ENCODE assay signal across 19 cellular contexts in genomic region chr5:154386952-154387629, GRCh38. TPM values are rescaled to one million over a fixed set of nuclear protein-coding genes. Genes with fewer than 3 reads are reported as not detected.
DNase-seq lines count a peak whose midpoint lies in the region; ATAC-seq, FAIRE-seq and TF ChIP-seq lines count a peak whose summit lies in the region.
"Had no signal": no experiment of that assay in that cellular context is flagged by ENCODE, and none has a peak within 500 bp of the region (broad histone marks: within the 10 kb centered on the region; RNA-seq: fewer than 3 reads in every experiment).

No MANE protein-coding gene starts in this region.

- H3K27ac ChIP-seq in HepG2 (ENCODE audit: extremely low read length, insufficient read depth, low read length) (peak overlapping the region; percentile 73), pancreas (peak overlapping the region in 2 of 4 donors; percentile 33 to 46)
- H3K27ac ChIP-seq: BLaER1 treated with 17β-estradiol and CSF1 and Interleukin-3, amounts not matched to agents 10 nM and 100 nM; PC-9 had no signal

- H3K27me3 ChIP-seq in HepG2 (ENCODE audit: control insufficient read depth in 1 of 2, insufficient read depth in 2 of 2, low read length in 2 of 2), result no peaks in the 10 kb centered on the region
- no peaks in the 10 kb centered on the region for H3K27me3 ChIP-seq in pancreas
- H3K27me3 ChIP-seq: BLaER1 treated with 17β-estradiol and CSF1 and Interleukin-3, amounts not matched to agents 10 nM and 100 nM had no signal

- H3K27ac Mint-ChIP-seq in activated naive CD8-positive, alpha-beta T cell treated with anti-CD3 and anti-CD28 coated beads for 36 hours, result no peak overlapping the region

- intact Hi-C loops in HepG2 (cut with micrococcal nuclease; ENCODE audit: unreplicated experiment), result loop anchor here (2.0 to 5.0 kb wide), 2 partner anchors 20 to 35 kb away; no protein-coding TSS in a partner anchor
- intact Hi-C loops in pancreas (cut with DNase I), result no loop called here

- H3K9me3 ChIP-seq in HepG2 (ENCODE audit: low read length) (no peaks in the 10 kb centered on the region), pancreas (no peaks in the 10 kb centered on the region)

- TF ChIP-seq CTCF in HepG2 (CRISPR knock-in tag; IDR thresholded peaks at IDR 0.05) (no peak), pancreas (IDR thresholded peaks at IDR 0.05) (no peak)

- DNase-seq in Caki2 (ENCODE audit: low read depth) (peak; percentile 39), glomerular visceral epithelial cell (ENCODE audit: extremely low spot score) (peak; percentile 29), HepG2 (ENCODE audit: low spot score) (peak; percentile 54), pancreas (no peak)
- no peak for DNase-seq in activated naive CD8-positive, alpha-beta T cell treated with anti-CD3 and anti-CD28 coated beads for 36 hours
- DNase-seq in activated effector memory CD4-positive, alpha-beta T cell treated with Interleukin-2 at 50 U/mL for 16 hours, result no peak
- DNase-seq: CD8-positive, alpha-beta memory T cell; DMS79 treated with DMSO at 0.1 percent for 48 hours; GOT3; KG1; NCI-H1436 treated with DMSO at 0.1 percent for 48 hours; NCI-H2029 treated with DMSO at 0.1 percent for 48 hours; NCI-H2171 treated with DMSO at 0.1 percent for 48 hours; NCI-H748 treated with DMSO at 0.1 percent for 48 hours; PC-9 had no signal

- peaks cover 7% of the 10 kb centered on the region for H3K36me3 Mint-ChIP-seq in activated naive CD8-positive, alpha-beta T cell treated with anti-CD3 and anti-CD28 coated beads for 36 hours

- FAIRE-seq in HepG2 (lab: Jason Lieb, UNC), result peak; percentile 84
- no peak for FAIRE-seq in pancreas (lab: Jason Lieb, UNC)
- FAIRE-seq: A204.1, GM12892 had no signal

- H3K4me1 ChIP-seq in HepG2 (ENCODE audit: insufficient read depth, low read length), result peaks cover 45% of the 10 kb centered on the region
- H3K4me1 ChIP-seq in pancreas, result peaks cover 0 to 4% (median 3%) of the 10 kb centered on the region in 3 donors

- peak overlapping the region in 2 of 3 experiments; percentile 19 to 51; a peak in 3 of 6 replicates for H3K4me3 ChIP-seq in HepG2 (replicated peaks in 1 of 3; ENCODE audit: insufficient read depth in 1 of 3, low read depth in 2 of 3, low read length in 3 of 3)
- H3K4me3 ChIP-seq in pancreas, result no peak overlapping the region
- H3K4me3 ChIP-seq: BLaER1 treated with 17β-estradiol and CSF1 and Interleukin-3, amounts not matched to agents 10 nM and 100 nM; PC-9 had no signal

- H3K9ac ChIP-seq in HepG2 (ENCODE audit: insufficient read depth, low read depth, low read length), result peak overlapping the region; percentile 26; the same call in 1 of the 2 replicates
- H3K9ac ChIP-seq: BLaER1 treated with 17β-estradiol and CSF1 and Interleukin-3, amounts not matched to agents 10 nM and 100 nM had no signal

- H3K4me1 Mint-ChIP-seq in activated naive CD8-positive, alpha-beta T cell treated with anti-CD3 and anti-CD28 coated beads for 36 hours, result peaks cover 2% of the 10 kb centered on the region

- POLR2A ChIA-PET in HepG2 (lab: Yijun Ruan, JAX), result interaction anchor here (0.7 to 1.1 kb wide), 4 partner anchors 21 to 348 kb away, joined by 3 to 5 read pairs (median 4); partner anchors contain the start of genes FAM114A2 and MFAP3

- TF ChIP-seq POLR2A in HepG2 (IDR thresholded peaks at IDR 0.05; ENCODE audit: insufficient read depth in 1 of 2, low read depth in 2 of 2, low read length in 2 of 2), result no peak

- H3K9me3 Mint-ChIP-seq in activated naive CD8-positive, alpha-beta T cell treated with anti-CD3 and anti-CD28 coated beads for 36 hours, result peaks cover 1% of the 10 kb centered on the region
- H3K9me3 Mint-ChIP-seq: CD8-positive, alpha-beta memory T cell had no signal

- peak overlapping the region; percentile 1 for H2AFZ ChIP-seq in HepG2 (ENCODE audit: low read length)
- H2AFZ ChIP-seq: PC-9 had no signal

- H3K4me2 ChIP-seq in HepG2 (ENCODE audit: low read depth, low read length), result peak overlapping the region; percentile 78
- H3K4me2 ChIP-seq: BLaER1 treated with 17β-estradiol and CSF1 and Interleukin-3, amounts not matched to agents 10 nM and 100 nM; PC-9 had no signal

- no peak overlapping the region for H3K4me3 Mint-ChIP-seq in activated naive CD8-positive, alpha-beta T cell treated with anti-CD3 and anti-CD28 coated beads for 36 hours
- H3K4me3 Mint-ChIP-seq: CD8-positive, alpha-beta memory T cell had no signal

- H3K36me3 ChIP-seq in HepG2 (replicated peaks in 1 of 2; ENCODE audit: control insufficient read depth in 1 of 2, insufficient read depth in 2 of 2, low read length in 2 of 2) (0 out of 5 replicates have a peak, but pooled peaks cover 0 to 1% of the 10 kb centered on the region in 2 experiments), pancreas (no peaks in the 10 kb centered on the region)

- no TSS peak for BruUV-seq in HepG2 (replicated peaks; lab: Mats Ljungman, UMichigan)

- WGBS in HepG2 (ENCODE audit: low lambda C conversion rate), result 10% methylated on average over 6 of the region's 6 CpGs
- 47 to 49% methylated on average over 6 of the region's 6 CpGs for WGBS in pancreas, 2 donors

- TF ChIP-seq EP300 in HepG2 (IDR thresholded peaks at IDR 0.05; ENCODE audit: low read depth in 2 of 2, low read length in 2 of 2) (no peak; a peak in 1 of 4 replicates), HepG2 (CRISPR knock-in tag; IDR thresholded peaks at IDR 0.05; ENCODE audit: borderline replicate concordance) (no peak)

- H4K20me1 ChIP-seq in HepG2 (ENCODE audit: insufficient read depth, low read length), result no peaks in the 10 kb centered on the region
- H4K20me1 ChIP-seq: BLaER1 treated with 17β-estradiol and CSF1 and Interleukin-3, amounts not matched to agents 10 nM and 100 nM had no signal

- peak; percentile 86 for ATAC-seq in HepG2
- peak; percentile 49 to 78 (median 68) for ATAC-seq in pancreas
- ATAC-seq in HG03025 (IDR thresholded peaks at IDR 0.05; ENCODE audit: low FRiP score, unreplicated experiment), result no peak

- no peak for TF ChIP-seq RAD21 in HepG2 (CRISPR knock-in tag; IDR thresholded peaks at IDR 0.05)

- CTCF ChIA-PET in HepG2 (lab: Yijun Ruan, JAX; ENCODE audit: low intra/inter-chr PET ratio, low total read pairs), result no interaction called here

- in situ Hi-C loops in Caki2 (cut with HindIII; ENCODE audit: low pct_unique_long_range_greater_than_20kb, low sequenced_read_pairs) (no loop called here), HepG2 (cut with HindIII; ENCODE audit: extremely low pct_ligation_motif_present, low pct_unique_long_range_greater_than_20kb) (no loop called here)

- no peaks in the 10 kb centered on the region for H3K79me2 ChIP-seq in HepG2 (ENCODE audit: insufficient read depth, low read length)

- H3K27me3 Mint-ChIP-seq in activated naive CD8-positive, alpha-beta T cell treated with anti-CD3 and anti-CD28 coated beads for 36 hours, result no peaks in the 10 kb centered on the region

TF ChIP-seq in HepG2, 621 proteins besides CTCF, POLR2A, EP300 and RAD21 (continues in another document):
- TF ChIP-seq ZNF781 (CRISPR knock-in tag; IDR thresholded peaks at IDR 0.05; ENCODE audit: borderline replicate concordance, not compliant biosample characterization), result no peak

RNA-seq across cellular contexts. Expression of gene SAP30L, which starts 58.7 kb away (rescaled TPM):
- total RNA-seq in Caki2 (2014; rRNA removed; shearing (Covaris generic); ENCODE audit: low replicate concordance), result 9.7 and 50.7 TPM in 2 replicates
- total RNA-seq in HepG2 (2016; rRNA removed; fragmentation: Illumina TruSeq; extraction: Trizol), result 35.1 and 37.2 TPM in 2 replicates
- total RNA-seq in HepG2 (2016; cell fraction: cytosol; rRNA removed; fragmentation: Illumina TruSeq; extraction: Trizol; ENCODE audit: low read depth), result 43.5 and 52.9 TPM in 2 replicates
- 29.8 and 32.1 TPM in 2 replicates for total RNA-seq in HepG2 (2016; cell fraction: insoluble cytoplasmic fraction; rRNA removed; fragmentation: Illumina TruSeq; extraction: Trizol)
- 68.1 and 69.8 TPM in 2 replicates for total RNA-seq in HepG2 (2016; cell fraction: membrane; rRNA removed; fragmentation: Illumina TruSeq; extraction: Trizol)
- 18.6 and 21.2 TPM in 2 replicates for total RNA-seq in HepG2 (2016; cell fraction: nucleus; rRNA removed; fragmentation: Illumina TruSeq; extraction: Trizol)
- polyA plus RNA-seq in HepG2 (2011; rRNA removed), result 22.7 and 27.9 TPM in 2 replicates
- polyA plus RNA-seq in HepG2 (2011; cell fraction: cytosol; rRNA removed), result 13.3 and 17.8 TPM in 2 replicates
- polyA plus RNA-seq in HepG2 (2011; cell fraction: nucleus; rRNA removed), result 11.4 and 19.9 TPM in 2 replicates
- polyA plus RNA-seq in HepG2 (2012), result 25.2 and 38.3 TPM in 2 replicates
- polyA plus RNA-seq in HepG2 (2016; cell fraction: cytosol; fragmentation: Illumina TruSeq; extraction: Trizol; ENCODE audit: low read depth), result 53.9 and 56.6 TPM in 2 replicates
- polyA plus RNA-seq in HepG2 (2016; cell fraction: insoluble cytoplasmic fraction; fragmentation: Illumina TruSeq; extraction: Trizol; ENCODE audit: low read depth), result 37.5 and 38.4 TPM in 2 replicates
- 62.1 and 69.0 TPM in 2 replicates for polyA plus RNA-seq in HepG2 (2016; cell fraction: membrane; fragmentation: Illumina TruSeq; extraction: Trizol; ENCODE audit: low read depth)
- 35.7 and 47.1 TPM in 2 replicates for polyA plus RNA-seq in HepG2 (2016; cell fraction: nucleus; fragmentation: Illumina TruSeq; extraction: Trizol; ENCODE audit: insufficient read depth, low read depth)
- polyA minus RNA-seq in HepG2 (2011; rRNA and poly(A)+ RNA removed; ENCODE audit: low replicate concordance), result 6.8 and 18.8 TPM in 2 replicates
- polyA minus RNA-seq in HepG2 (2011; cell fraction: cytosol; rRNA and poly(A)+ RNA removed), result 7.7 and 13.8 TPM in 2 replicates
- polyA minus RNA-seq in HepG2 (2011; cell fraction: nucleus; rRNA and poly(A)+ RNA removed), result 8.1 and 9.5 TPM in 2 replicates
- total RNA-seq in pancreas, result 10 to 100 TPM; 12.4 to 22.1 (median 15.0) TPM
- 10 to 100 TPM; 12.4 to 12.5 TPM for polyA plus RNA-seq in pancreas
- 10 to 100 TPM; 24.8 to 25.8 TPM for total RNA-seq in activated naive CD8-positive, alpha-beta T cell treated with anti-CD3 and anti-CD28 coated beads for 36 hours

Comparison
In these comparisons a context has a peak if more than half of its experiments do, and no peak if none do; other contexts are left out.
1. DNase-seq: peak in Caki2 (single experiment), glomerular visceral epithelial cell (single experiment) and HepG2 (single experiment); none in pancreas (0 of 6), activated naive CD8-positive, alpha-beta T cell treated with anti-CD3 and anti-CD28 coated beads for 36 hours (single experiment) and activated effector memory CD4-positive, alpha-beta T cell treated with Interleukin-2 at 50 U/mL for 16 hours (single experiment).
2. H3K4me3 ChIP-seq: peak in HepG2 (2 of 3); none in pancreas (0 of 4).